Comparison of ENCODE assay signal across 1 cellular context in the genomic region with DNA sequence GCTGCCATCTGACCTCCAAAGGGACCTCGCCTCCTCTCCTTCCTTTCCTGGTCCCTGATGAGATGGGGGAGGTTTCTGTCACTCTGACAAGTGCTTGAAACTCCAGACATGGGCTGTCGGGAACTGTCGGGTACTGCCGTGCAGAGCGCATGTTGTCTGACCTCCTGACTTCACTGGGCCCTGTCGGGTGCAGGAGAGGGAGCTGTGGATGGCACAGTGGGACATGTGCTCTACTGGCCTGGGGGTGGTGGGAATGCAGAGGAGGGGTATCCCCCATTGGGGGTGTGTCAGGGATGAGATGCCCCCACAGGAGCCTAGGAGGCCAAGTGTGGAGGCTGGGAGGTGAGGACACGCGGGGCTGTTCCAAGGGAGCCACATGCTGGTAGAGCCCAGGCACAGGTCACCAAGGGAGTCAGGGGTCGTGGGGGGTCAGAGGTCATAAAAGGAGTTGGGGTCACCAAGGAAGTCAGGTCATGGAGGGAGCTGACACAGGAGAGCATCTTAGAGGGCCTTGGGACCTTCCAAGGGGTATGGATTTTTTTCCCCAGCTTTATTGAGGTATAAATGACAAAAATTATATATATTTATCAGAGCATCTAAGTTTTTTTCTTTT.
TF ChIP-seq lines count a peak whose summit lies in the region.

No MANE protein-coding gene starts in this region.

TF ChIP-seq in HepG2, 621 proteins besides CTCF, POLR2A, EP300 and RAD21 (continues in another document):
- TF ChIP-seq, protein P1, sequence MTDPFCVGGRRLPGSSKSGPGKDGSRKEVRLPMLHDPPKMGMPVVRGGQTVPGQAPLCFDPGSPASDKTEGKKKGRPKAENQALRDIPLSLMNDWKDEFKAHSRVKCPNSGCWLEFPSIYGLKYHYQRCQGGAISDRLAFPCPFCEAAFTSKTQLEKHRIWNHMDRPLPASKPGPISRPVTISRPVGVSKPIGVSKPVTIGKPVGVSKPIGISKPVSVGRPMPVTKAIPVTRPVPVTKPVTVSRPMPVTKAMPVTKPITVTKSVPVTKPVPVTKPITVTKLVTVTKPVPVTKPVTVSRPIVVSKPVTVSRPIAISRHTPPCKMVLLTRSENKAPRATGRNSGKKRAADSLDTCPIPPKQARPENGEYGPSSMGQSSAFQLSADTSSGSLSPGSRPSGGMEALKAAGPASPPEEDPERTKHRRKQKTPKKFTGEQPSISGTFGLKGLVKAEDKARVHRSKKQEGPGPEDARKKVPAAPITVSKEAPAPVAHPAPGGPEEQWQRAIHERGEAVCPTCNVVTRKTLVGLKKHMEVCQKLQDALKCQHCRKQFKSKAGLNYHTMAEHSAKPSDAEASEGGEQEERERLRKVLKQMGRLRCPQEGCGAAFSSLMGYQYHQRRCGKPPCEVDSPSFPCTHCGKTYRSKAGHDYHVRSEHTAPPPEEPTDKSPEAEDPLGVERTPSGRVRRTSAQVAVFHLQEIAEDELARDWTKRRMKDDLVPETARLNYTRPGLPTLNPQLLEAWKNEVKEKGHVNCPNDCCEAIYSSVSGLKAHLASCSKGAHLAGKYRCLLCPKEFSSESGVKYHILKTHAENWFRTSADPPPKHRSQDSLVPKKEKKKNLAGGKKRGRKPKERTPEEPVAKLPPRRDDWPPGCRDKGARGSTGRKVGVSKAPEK (CRISPR knock-in tag; IDR thresholded peaks at IDR 0.05; ENCODE audit: borderline replicate concordance): 0 out of 2 replicates have a peak, but pooled peaks have one; percentile 57
- 0 out of 2 replicates have a peak, but pooled peaks have one; percentile 17 for TF ChIP-seq SSRP1 (CRISPR knock-in tag; IDR thresholded peaks at IDR 0.05)
- TF ChIP-seq, protein P2, sequence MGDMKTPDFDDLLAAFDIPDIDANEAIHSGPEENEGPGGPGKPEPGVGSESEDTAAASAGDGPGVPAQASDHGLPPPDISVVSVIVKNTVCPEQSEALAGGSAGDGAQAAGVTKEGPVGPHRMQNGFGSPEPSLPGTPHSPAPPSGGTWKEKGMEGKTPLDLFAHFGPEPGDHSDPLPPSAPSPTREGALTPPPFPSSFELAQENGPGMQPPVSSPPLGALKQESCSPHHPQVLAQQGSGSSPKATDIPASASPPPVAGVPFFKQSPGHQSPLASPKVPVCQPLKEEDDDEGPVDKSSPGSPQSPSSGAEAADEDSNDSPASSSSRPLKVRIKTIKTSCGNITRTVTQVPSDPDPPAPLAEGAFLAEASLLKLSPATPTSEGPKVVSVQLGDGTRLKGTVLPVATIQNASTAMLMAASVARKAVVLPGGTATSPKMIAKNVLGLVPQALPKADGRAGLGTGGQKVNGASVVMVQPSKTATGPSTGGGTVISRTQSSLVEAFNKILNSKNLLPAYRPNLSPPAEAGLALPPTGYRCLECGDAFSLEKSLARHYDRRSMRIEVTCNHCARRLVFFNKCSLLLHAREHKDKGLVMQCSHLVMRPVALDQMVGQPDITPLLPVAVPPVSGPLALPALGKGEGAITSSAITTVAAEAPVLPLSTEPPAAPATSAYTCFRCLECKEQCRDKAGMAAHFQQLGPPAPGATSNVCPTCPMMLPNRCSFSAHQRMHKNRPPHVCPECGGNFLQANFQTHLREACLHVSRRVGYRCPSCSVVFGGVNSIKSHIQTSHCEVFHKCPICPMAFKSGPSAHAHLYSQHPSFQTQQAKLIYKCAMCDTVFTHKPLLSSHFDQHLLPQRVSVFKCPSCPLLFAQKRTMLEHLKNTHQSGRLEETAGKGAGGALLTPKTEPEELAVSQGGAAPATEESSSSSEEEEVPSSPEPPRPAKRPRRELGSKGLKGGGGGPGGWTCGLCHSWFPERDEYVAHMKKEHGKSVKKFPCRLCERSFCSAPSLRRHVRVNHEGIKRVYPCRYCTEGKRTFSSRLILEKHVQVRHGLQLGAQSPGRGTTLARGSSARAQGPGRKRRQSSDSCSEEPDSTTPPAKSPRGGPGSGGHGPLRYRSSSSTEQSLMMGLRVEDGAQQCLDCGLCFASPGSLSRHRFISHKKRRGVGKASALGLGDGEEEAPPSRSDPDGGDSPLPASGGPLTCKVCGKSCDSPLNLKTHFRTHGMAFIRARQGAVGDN (CRISPR knock-in tag; IDR thresholded peaks at IDR 0.05): peak; percentile 73
- no peak for TF ChIP-seq ZNF367 (CRISPR knock-in tag; IDR thresholded peaks at IDR 0.05; ENCODE audit: borderline replicate concordance)
- 0 out of 2 replicates have a peak, but pooled peaks have one; percentile 39 for TF ChIP-seq MTA1 (CRISPR knock-in tag; IDR thresholded peaks at IDR 0.05; ENCODE audit: borderline replicate concordance)
- TF ChIP-seq ZNF556 (CRISPR knock-in tag; IDR thresholded peaks at IDR 0.05; ENCODE audit: borderline replicate concordance): no peak
- TF ChIP-seq, protein P3, sequence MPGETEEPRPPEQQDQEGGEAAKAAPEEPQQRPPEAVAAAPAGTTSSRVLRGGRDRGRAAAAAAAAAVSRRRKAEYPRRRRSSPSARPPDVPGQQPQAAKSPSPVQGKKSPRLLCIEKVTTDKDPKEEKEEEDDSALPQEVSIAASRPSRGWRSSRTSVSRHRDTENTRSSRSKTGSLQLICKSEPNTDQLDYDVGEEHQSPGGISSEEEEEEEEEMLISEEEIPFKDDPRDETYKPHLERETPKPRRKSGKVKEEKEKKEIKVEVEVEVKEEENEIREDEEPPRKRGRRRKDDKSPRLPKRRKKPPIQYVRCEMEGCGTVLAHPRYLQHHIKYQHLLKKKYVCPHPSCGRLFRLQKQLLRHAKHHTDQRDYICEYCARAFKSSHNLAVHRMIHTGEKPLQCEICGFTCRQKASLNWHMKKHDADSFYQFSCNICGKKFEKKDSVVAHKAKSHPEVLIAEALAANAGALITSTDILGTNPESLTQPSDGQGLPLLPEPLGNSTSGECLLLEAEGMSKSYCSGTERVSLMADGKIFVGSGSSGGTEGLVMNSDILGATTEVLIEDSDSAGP (CRISPR knock-in tag; IDR thresholded peaks at IDR 0.05; ENCODE audit: borderline replicate concordance): peak; percentile 33; the same call in 1 of the 2 replicates
- TF ChIP-seq MAFK (conservative IDR thresholded peaks at IDR 0.05 in 1 of 2, IDR thresholded peaks at IDR 0.05 in 1 of 2; ENCODE audit: low read length in 2 of 2): no peak
- TF ChIP-seq RBM22 (optimal IDR thresholded peaks at IDR 0.05; ENCODE audit: low read length): peak; percentile 70
- TF ChIP-seq, protein P4, sequence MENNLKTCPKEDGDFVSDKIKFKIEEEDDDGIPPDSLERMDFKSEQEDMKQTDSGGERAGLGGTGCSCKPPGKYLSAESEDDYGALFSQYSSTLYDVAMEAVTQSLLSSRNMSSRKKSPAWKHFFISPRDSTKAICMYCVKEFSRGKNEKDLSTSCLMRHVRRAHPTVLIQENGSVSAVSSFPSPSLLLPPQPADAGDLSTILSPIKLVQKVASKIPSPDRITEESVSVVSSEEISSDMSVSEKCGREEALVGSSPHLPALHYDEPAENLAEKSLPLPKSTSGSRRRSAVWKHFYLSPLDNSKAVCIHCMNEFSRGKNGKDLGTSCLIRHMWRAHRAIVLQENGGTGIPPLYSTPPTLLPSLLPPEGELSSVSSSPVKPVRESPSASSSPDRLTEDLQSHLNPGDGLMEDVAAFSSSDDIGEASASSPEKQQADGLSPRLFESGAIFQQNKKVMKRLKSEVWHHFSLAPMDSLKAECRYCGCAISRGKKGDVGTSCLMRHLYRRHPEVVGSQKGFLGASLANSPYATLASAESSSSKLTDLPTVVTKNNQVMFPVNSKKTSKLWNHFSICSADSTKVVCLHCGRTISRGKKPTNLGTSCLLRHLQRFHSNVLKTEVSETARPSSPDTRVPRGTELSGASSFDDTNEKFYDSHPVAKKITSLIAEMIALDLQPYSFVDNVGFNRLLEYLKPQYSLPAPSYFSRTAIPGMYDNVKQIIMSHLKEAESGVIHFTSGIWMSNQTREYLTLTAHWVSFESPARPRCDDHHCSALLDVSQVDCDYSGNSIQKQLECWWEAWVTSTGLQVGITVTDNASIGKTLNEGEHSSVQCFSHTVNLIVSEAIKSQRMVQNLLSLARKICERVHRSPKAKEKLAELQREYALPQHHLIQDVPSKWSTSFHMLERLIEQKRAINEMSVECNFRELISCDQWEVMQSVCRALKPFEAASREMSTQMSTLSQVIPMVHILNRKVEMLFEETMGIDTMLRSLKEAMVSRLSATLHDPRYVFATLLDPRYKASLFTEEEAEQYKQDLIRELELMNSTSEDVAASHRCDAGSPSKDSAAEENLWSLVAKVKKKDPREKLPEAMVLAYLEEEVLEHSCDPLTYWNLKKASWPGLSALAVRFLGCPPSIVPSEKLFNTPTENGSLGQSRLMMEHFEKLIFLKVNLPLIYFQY (CRISPR knock-in tag; IDR thresholded peaks at IDR 0.05; ENCODE audit: borderline replicate concordance): no peak
- no peak for TF ChIP-seq RBM39 (IDR thresholded peaks at IDR 0.05; ENCODE audit: low read depth, low read length, poor library complexity, severe bottlenecking)
- no peak for TF ChIP-seq SNRNP70 (IDR thresholded peaks at IDR 0.05; ENCODE audit: low read depth, low read length)
- TF ChIP-seq STAG1 (CRISPR knock-in tag; IDR thresholded peaks at IDR 0.05): no peak
- TF ChIP-seq MAZ (IDR thresholded peaks at IDR 0.05; ENCODE audit: borderline replicate concordance, low read depth, low read length): no peak
- no peak for TF ChIP-seq MAZ (CRISPR knock-in tag; IDR thresholded peaks at IDR 0.05; ENCODE audit: low read depth)
- peak; percentile 19; the same call in 1 of the 2 replicates for TF ChIP-seq NR2F6 (IDR thresholded peaks at IDR 0.05)
- no peak for TF ChIP-seq NR2F6 (CRISPR knock-in tag; IDR thresholded peaks at IDR 0.05)
- peak; percentile 41 for TF ChIP-seq AGO2 (optimal IDR thresholded peaks at IDR 0.05; ENCODE audit: low read depth, low read length)
- TF ChIP-seq SOX6 (IDR thresholded peaks at IDR 0.05): no peak
- no peak for TF ChIP-seq SOX6 (CRISPR knock-in tag; IDR thresholded peaks at IDR 0.05)
- no peak for TF ChIP-seq CHD2 (IDR thresholded peaks at IDR 0.05; ENCODE audit: low read depth, low read length)
- TF ChIP-seq AHR (CRISPR knock-in tag; IDR thresholded peaks at IDR 0.05): no peak
- TF ChIP-seq FIP1L1 (IDR thresholded peaks at IDR 0.05; ENCODE audit: borderline replicate concordance, insufficient read depth, low read depth, low read length): no peak
- TF ChIP-seq, protein P5, sequence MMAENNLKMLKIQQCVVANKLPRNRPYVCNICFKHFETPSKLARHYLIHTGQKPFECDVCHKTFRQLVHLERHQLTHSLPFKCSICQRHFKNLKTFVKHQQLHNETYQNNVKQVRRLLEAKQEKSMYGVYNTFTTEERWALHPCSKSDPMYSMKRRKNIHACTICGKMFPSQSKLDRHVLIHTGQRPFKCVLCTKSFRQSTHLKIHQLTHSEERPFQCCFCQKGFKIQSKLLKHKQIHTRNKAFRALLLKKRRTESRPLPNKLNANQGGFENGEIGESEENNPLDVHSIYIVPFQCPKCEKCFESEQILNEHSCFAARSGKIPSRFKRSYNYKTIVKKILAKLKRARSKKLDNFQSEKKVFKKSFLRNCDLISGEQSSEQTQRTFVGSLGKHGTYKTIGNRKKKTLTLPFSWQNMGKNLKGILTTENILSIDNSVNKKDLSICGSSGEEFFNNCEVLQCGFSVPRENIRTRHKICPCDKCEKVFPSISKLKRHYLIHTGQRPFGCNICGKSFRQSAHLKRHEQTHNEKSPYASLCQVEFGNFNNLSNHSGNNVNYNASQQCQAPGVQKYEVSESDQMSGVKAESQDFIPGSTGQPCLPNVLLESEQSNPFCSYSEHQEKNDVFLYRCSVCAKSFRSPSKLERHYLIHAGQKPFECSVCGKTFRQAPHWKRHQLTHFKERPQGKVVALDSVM (CRISPR knock-in tag; IDR thresholded peaks at IDR 0.05): peak; percentile 43
- TF ChIP-seq, protein P6, sequence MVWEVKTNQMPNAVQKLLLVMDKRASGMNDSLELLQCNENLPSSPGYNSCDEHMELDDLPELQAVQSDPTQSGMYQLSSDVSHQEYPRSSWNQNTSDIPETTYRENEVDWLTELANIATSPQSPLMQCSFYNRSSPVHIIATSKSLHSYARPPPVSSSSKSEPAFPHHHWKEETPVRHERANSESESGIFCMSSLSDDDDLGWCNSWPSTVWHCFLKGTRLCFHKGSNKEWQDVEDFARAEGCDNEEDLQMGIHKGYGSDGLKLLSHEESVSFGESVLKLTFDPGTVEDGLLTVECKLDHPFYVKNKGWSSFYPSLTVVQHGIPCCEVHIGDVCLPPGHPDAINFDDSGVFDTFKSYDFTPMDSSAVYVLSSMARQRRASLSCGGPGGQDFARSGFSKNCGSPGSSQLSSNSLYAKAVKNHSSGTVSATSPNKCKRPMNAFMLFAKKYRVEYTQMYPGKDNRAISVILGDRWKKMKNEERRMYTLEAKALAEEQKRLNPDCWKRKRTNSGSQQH (CRISPR knock-in tag; IDR thresholded peaks at IDR 0.05; ENCODE audit: low read depth): no peak
- TF ChIP-seq, protein P7, sequence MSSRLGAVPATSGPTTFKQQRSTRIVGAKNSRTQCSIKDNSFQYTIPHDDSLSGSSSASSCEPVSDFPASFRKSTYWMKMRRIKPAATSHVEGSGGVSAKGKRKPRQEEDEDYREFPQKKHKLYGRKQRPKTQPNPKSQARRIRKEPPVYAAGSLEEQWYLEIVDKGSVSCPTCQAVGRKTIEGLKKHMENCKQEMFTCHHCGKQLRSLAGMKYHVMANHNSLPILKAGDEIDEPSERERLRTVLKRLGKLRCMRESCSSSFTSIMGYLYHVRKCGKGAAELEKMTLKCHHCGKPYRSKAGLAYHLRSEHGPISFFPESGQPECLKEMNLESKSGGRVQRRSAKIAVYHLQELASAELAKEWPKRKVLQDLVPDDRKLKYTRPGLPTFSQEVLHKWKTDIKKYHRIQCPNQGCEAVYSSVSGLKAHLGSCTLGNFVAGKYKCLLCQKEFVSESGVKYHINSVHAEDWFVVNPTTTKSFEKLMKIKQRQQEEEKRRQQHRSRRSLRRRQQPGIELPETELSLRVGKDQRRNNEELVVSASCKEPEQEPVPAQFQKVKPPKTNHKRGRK (CRISPR knock-in tag; IDR thresholded peaks at IDR 0.05): 0 out of 2 replicates have a peak, but pooled peaks have one; percentile 31
- TF ChIP-seq, protein P8, sequence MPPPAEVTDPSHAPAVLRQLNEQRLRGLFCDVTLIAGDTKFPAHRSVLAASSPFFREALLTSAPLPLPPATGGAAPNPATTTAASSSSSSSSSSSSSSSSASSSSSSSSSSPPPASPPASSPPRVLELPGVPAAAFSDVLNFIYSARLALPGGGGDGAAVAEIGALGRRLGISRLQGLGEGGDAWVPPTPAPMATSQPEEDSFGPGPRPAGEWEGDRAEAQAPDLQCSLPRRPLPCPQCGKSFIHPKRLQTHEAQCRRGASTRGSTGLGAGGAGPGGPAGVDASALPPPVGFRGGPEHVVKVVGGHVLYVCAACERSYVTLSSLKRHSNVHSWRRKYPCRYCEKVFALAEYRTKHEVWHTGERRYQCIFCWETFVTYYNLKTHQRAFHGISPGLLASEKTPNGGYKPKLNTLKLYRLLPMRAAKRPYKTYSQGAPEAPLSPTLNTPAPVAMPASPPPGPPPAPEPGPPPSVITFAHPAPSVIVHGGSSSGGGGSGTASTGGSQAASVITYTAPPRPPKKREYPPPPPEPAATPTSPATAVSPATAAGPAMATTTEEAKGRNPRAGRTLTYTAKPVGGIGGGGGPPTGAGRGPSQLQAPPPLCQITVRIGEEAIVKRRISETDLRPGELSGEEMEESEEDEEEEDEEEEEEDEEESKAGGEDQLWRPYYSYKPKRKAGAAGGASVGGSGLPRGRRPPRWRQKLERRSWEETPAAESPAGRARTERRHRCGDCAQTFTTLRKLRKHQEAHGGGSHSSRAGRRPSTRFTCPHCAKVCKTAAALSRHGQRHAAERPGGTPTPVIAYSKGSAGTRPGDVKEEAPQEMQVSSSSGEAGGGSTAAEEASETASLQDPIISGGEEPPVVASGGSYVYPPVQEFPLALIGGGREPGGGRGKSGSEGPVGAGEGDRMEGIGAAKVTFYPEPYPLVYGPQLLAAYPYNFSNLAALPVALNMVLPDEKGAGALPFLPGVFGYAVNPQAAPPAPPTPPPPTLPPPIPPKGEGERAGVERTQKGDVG (CRISPR knock-in tag; IDR thresholded peaks at IDR 0.05; ENCODE audit: borderline replicate concordance): 0 out of 2 replicates have a peak, but pooled peaks have one; percentile 1
